ENCODE assay signal across 11 cellular contexts in genomic region chr3:39754549-39754948, GRCh38. TPM values are rescaled to one million over a fixed set of nuclear protein-coding genes. Genes with fewer than 3 reads are reported as not detected.
DNase-seq lines count a peak whose midpoint lies in the region; ATAC-seq and TF ChIP-seq lines count a peak whose summit lies in the region.
"Had no signal": no experiment of that assay in that cellular context is flagged by ENCODE, and none has a peak within 500 bp of the region (broad histone marks: within the 10 kb centered on the region; RNA-seq: fewer than 3 reads in every experiment).

No MANE protein-coding gene starts in this region.

- H3K9me3 ChIP-seq in Karpas-422 (ENCODE audit: low read length) (no peaks in the 10 kb centered on the region), sigmoid colon (no peaks in the 10 kb centered on the region)

- WGBS in sigmoid colon, 2 donors = 82 to 85% methylated on average over 3 of the region's 3 CpGs

- H3K36me3 ChIP-seq in Karpas-422 (ENCODE audit: insufficient read depth, low read length) = no peaks in the 10 kb centered on the region
- H3K36me3 ChIP-seq in sigmoid colon = no peaks in the 10 kb centered on the region

- H3K27ac ChIP-seq in Karpas-422 (ENCODE audit: low read length) (peak overlapping the region; percentile 97), sigmoid colon (no peak overlapping the region)
- H3K27ac ChIP-seq: skin epidermis had no signal

- no peaks in the 10 kb centered on the region for H3K27me3 ChIP-seq in Karpas-422 (ENCODE audit: low read length)
- H3K27me3 ChIP-seq in sigmoid colon = no peaks in the 10 kb centered on the region

- intact Hi-C loops in sigmoid colon (cut with DNase I) = no loop called here

- H3K4me3 ChIP-seq in Karpas-422 (ENCODE audit: low read length) (peak overlapping the region; percentile 58), sigmoid colon (no peak overlapping the region)
- H3K4me3 ChIP-seq: skin epidermis had no signal

- no peaks in the 10 kb centered on the region for H3K79me2 ChIP-seq in Karpas-422 (ENCODE audit: low read length)

- peaks cover 60% of the 10 kb centered on the region for H3K4me1 ChIP-seq in Karpas-422 (ENCODE audit: low read length)
- no peaks in the 10 kb centered on the region for H3K4me1 ChIP-seq in sigmoid colon

- peak overlapping the region; percentile 60 for H3K9ac ChIP-seq in Karpas-422 (ENCODE audit: low read length)

- no peaks in the 10 kb centered on the region for H4K20me1 ChIP-seq in Karpas-422 (ENCODE audit: insufficient read depth, low read depth, low read length)

- no peak for TF ChIP-seq CTCF in sigmoid colon (IDR thresholded peaks at IDR 0.05)

- TF ChIP-seq POLR2A in sigmoid colon (IDR thresholded peaks at IDR 0.05) = no peak

- peak; percentile 81 for DNase-seq in Karpas-422
- DNase-seq in GF-D8 (lab: John Stamatoyannopoulos, UW) = no peak
- DNase-seq in NAMALWA (ENCODE audit: low spot score) = no peak
- DNase-seq in sigmoid colon = no peak
- DNase-seq in T-helper 1 cell = no peak
- DNase-seq: CD4-positive, CD25-positive, alpha-beta regulatory T cell; PC-3 had no signal

- no peaks in the 10 kb centered on the region for H3K9me2 ChIP-seq in Karpas-422 (replicated peaks; ENCODE audit: insufficient read depth, low read length)

- H3K4me2 ChIP-seq in Karpas-422 (ENCODE audit: low read depth, low read length, poor library complexity, severe bottlenecking) = peak overlapping the region; percentile 83

- no peak for TF ChIP-seq EP300 in sigmoid colon (IDR thresholded peaks at IDR 0.05)

- H2AFZ ChIP-seq in Karpas-422 (ENCODE audit: low read length) = no peak overlapping the region

- ATAC-seq in GM18909 (IDR thresholded peaks at IDR 0.05; ENCODE audit: poor library complexity, unreplicated experiment) (peak; percentile 65), GM21529 (IDR thresholded peaks at IDR 0.05; ENCODE audit: unreplicated experiment) (peak; percentile 58), HG03039 (IDR thresholded peaks at IDR 0.05; ENCODE audit: unreplicated experiment) (peak; percentile 59)
- ATAC-seq: PC-3 had no signal

RNA-seq across cellular contexts. Expression of gene MYRIP, which starts 54.9 kb away (rescaled TPM):
- 19.0 and 36.1 TPM in 2 replicates for total RNA-seq in Karpas-422 (2014; rRNA removed; shearing (Covaris generic); ENCODE audit: low replicate concordance)
- 1 to 10 TPM; 2.2 to 5.5 (median 4.1) TPM for total RNA-seq in sigmoid colon
- 1 to 10 TPM; 2.4 to 5.1 (median 4.2) TPM for polyA plus RNA-seq in sigmoid colon
- total RNA-seq: CD4-positive, CD25-positive, alpha-beta regulatory T cell; PC-3 had no signal
- polyA plus RNA-seq: CD4-positive, CD25-positive, alpha-beta regulatory T cell had no signal
